Comparison of ENCODE assay signal across 9 cellular contexts in genomic region chr10:49309691-49310371, GRCh38. TPM values are rescaled to one million over a fixed set of nuclear protein-coding genes. Genes with fewer than 3 reads are reported as not detected.
DNase-seq lines count a peak whose midpoint lies in the region; ATAC-seq and TF ChIP-seq lines count a peak whose summit lies in the region.
"Had no signal": no experiment of that assay in that cellular context is flagged by ENCODE, and none has a peak within 500 bp of the region (broad histone marks: within the 10 kb centered on the region; RNA-seq: fewer than 3 reads in every experiment).

No MANE protein-coding gene starts in this region.

- H3K36me3 Mint-ChIP-seq in T-cell = no peaks in the 10 kb centered on the region
- H3K36me3 Mint-ChIP-seq in natural killer cell = no peaks in the 10 kb centered on the region
- H3K36me3 Mint-ChIP-seq in MCF 10A (ENCODE audit: insufficient read depth, unreplicated experiment) = no peaks in the 10 kb centered on the region

- no TSS peak for BruUV-seq in MCF 10A (replicated peaks; lab: Mats Ljungman, UMichigan)

- peak overlapping the region; percentile 25 to 92 for H3K27ac Mint-ChIP-seq in T-cell
- H3K27ac Mint-ChIP-seq in natural killer cell = peak overlapping the region; percentile 64 to 66
- no peak overlapping the region for H3K27ac Mint-ChIP-seq in MCF 10A (ENCODE audit: low read depth, unreplicated experiment)

- H3K27me3 Mint-ChIP-seq in T-cell (peaks cover 0 to 1% of the 10 kb centered on the region in 2 donors), natural killer cell (ENCODE audit: low read depth in 2 of 2) (peaks cover 3 to 6% of the 10 kb centered on the region in 2 donors), MCF 10A (ENCODE audit: insufficient read depth, unreplicated experiment) (peaks cover 49% of the 10 kb centered on the region)

- H3K4me3 Mint-ChIP-seq in T-cell (peak overlapping the region; percentile 52 to 55 (median 55)), natural killer cell (peak overlapping the region; percentile 82), MCF 10A (ENCODE audit: unreplicated experiment) (no peak overlapping the region)

- H3K4me1 Mint-ChIP-seq in T-cell (peaks cover 13 to 24% (median 21%) of the 10 kb centered on the region in 3 donors), natural killer cell (peaks cover 38 to 43% of the 10 kb centered on the region in 2 donors), MCF 10A (ENCODE audit: insufficient read depth, unreplicated experiment) (no peaks in the 10 kb centered on the region)

- intact Hi-C loops in natural killer cell (cut with micrococcal nuclease) = no loop called here
- intact Hi-C loops in MCF 10A (cut with micrococcal nuclease) = no loop called here

- DNase-seq in T-cell = peak in 6 of 34 experiments; percentile 3 to 22 (median 10)
- peak; percentile 29 for DNase-seq in natural killer cell
- no peak for DNase-seq in MCF 10A (ENCODE audit: unreplicated experiment)
- DNase-seq in NCI-H1417 (lab: John Stamatoyannopoulos, UW) = no peak
- DNase-seq in NCI-H82 treated with DMSO at 0.1 percent for 48 hours (lab: John Stamatoyannopoulos, UW; ENCODE audit: unreplicated experiment) = no peak
- DNase-seq: NCI-H510A treated with DMSO at 0.1 percent for 48 hours had no signal

- peaks cover 0 to 5% (median 0%) of the 10 kb centered on the region in 3 donors for H3K9me3 Mint-ChIP-seq in T-cell
- no peaks in the 10 kb centered on the region for H3K9me3 Mint-ChIP-seq in natural killer cell
- H3K9me3 Mint-ChIP-seq in MCF 10A (ENCODE audit: unreplicated experiment) = no peaks in the 10 kb centered on the region

- CTCF ChIA-PET in T-cell (lab: Charles Lee) = no interaction called here
- CTCF ChIA-PET in MCF 10A (lab: Yijun Ruan, JAX) = no interaction called here

- TF ChIP-seq CTCF in natural killer cell (IDR thresholded peaks at IDR 0.05) = no peak
- no peak for TF ChIP-seq CTCF in MCF 10A (IDR thresholded peaks at IDR 0.05; ENCODE audit: unreplicated experiment)

- ATAC-seq in GM18498 (IDR thresholded peaks at IDR 0.05; ENCODE audit: unreplicated experiment) (peak; percentile 40), GM21825 (IDR thresholded peaks at IDR 0.05; ENCODE audit: unreplicated experiment) (peak; percentile 72), T-cell (replicated peaks in 1 of 4) (peak; percentile 32 to 62 (median 56)), natural killer cell (peak; percentile 64 to 78 (median 76)), HG02588 (IDR thresholded peaks at IDR 0.05; ENCODE audit: unreplicated experiment) (no peak)

- POLR2A ChIA-PET in T-cell (lab: Charles Lee) (no interaction called here), MCF 10A (lab: Yijun Ruan, JAX) (no interaction called here)

RNA-seq across cellular contexts. Expression of gene C10orf71, which starts 10.9 kb away (rescaled TPM):
- total RNA-seq in T-cell = not detected
- total RNA-seq in natural killer cell = not detected
- not detected in 2 replicates for total RNA-seq in MCF 10A (2022)
